27 cellular contexts compared by ENCODE assay signal in the genomic region with DNA sequence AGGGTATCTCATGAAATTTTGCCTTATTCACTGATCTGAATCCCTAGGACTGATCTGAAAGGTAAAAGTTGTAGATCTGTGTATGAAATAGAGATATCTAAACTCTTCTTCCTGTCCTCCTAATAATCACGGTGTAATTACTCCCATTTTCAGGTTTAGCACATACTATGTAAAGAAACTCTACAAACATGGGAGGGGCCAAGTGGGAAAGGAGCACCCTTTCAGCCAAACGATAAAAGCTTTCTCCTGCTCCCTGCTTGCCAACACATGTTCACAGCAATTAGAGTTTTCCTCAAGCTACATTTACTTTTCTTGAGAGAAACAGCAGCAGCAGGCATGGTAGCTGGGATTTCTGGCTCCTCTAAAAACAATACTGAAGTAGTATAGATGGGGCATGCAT.
DNase-seq lines count a peak whose midpoint lies in the region; ATAC-seq and TF ChIP-seq lines count a peak whose summit lies in the region.
"Had no signal": no experiment of that assay in that cellular context is flagged by ENCODE, and none has a peak within 500 bp of the region (broad histone marks: within the 10 kb centered on the region; RNA-seq: fewer than 3 reads in every experiment).

No MANE protein-coding gene starts in this region.

- POLR2A ChIA-PET in WTC11 (lab: Charles Lee): no interaction called here

- peaks cover 0 to 79% (median 10%) of the 10 kb centered on the region in 3 donors for H3K36me3 ChIP-seq in esophagus squamous epithelium
- peaks cover 36% of the 10 kb centered on the region for H3K36me3 ChIP-seq in osteoblast (ENCODE audit: insufficient read depth, low read length)
- H3K36me3 ChIP-seq: uterus had no signal

- WGBS in esophagus squamous epithelium, 2 donors: 28 to 37% methylated on average over 2 of the region's 2 CpGs

- no peaks in the 10 kb centered on the region for H3K4me1 Mint-ChIP-seq in activated naive CD8-positive, alpha-beta T cell treated with anti-CD3 and anti-CD28 coated beads for 36 hours
- H3K4me1 Mint-ChIP-seq in activated naive CD8-positive, alpha-beta T cell treated with anti-CD3 and anti-CD28 coated beads, Interleukin-2, amount 50 U/mL, for 24 hours: no peaks in the 10 kb centered on the region
- H3K4me1 Mint-ChIP-seq in WTC11: no peaks in the 10 kb centered on the region
- H3K4me1 Mint-ChIP-seq: activated B cell treated with CpG ODN at 0.5 μM for 24 hours; CD4-positive, alpha-beta memory T cell; H9; stimulated activated naive CD8-positive, alpha-beta T cell treated with anti-CD3 and anti-CD28 coated beads, Interleukin-15, amount 100 ng/mL, for 72 hours had no signal

- H3K4me3 ChIP-seq in esophagus squamous epithelium (no peak overlapping the region), osteoblast (ENCODE audit: insufficient read depth, low read length) (no peak overlapping the region)
- H3K4me3 ChIP-seq: adrenal gland, GM12878, uterus had no signal

- CTCF ChIA-PET in WTC11 (lab: Charles Lee): interaction anchor here (0.9 to 2.5 kb wide), 4 partner anchors 13 to 131 kb away, joined by 3 to 12 read pairs (median 6); partner anchors contain the start of gene VPS18

- H2AFZ ChIP-seq in osteoblast (ENCODE audit: low read length): no peak overlapping the region
- H2AFZ ChIP-seq: parathyroid adenoma had no signal

- peaks cover 12% of the 10 kb centered on the region for H3K79me2 ChIP-seq in osteoblast (ENCODE audit: insufficient read depth, low read length)

- H3K4me2 ChIP-seq in osteoblast (ENCODE audit: insufficient read depth, low read length): no peak overlapping the region

- no peaks in the 10 kb centered on the region for H3K27me3 Mint-ChIP-seq in activated naive CD8-positive, alpha-beta T cell treated with anti-CD3 and anti-CD28 coated beads for 36 hours
- no peaks in the 10 kb centered on the region for H3K27me3 Mint-ChIP-seq in activated naive CD8-positive, alpha-beta T cell treated with anti-CD3 and anti-CD28 coated beads, Interleukin-2, amount 50 U/mL, for 24 hours
- no peaks in the 10 kb centered on the region for H3K27me3 Mint-ChIP-seq in WTC11 (ENCODE audit: low read depth)
- H3K27me3 Mint-ChIP-seq: activated B cell treated with CpG ODN at 0.5 μM for 24 hours; CD4-positive, alpha-beta memory T cell; stimulated activated naive CD8-positive, alpha-beta T cell treated with anti-CD3 and anti-CD28 coated beads, Interleukin-15, amount 100 ng/mL, for 72 hours; T-helper 17 cell had no signal

- H4K20me1 ChIP-seq in osteoblast (ENCODE audit: insufficient read depth, low read length): no peaks in the 10 kb centered on the region

- TF ChIP-seq CTCF in esophagus squamous epithelium (IDR thresholded peaks at IDR 0.05): no peak
- TF ChIP-seq CTCF in osteoblast (IDR thresholded peaks at IDR 0.05; ENCODE audit: extremely low read depth, low read depth, low read length): no peak
- no peak for TF ChIP-seq CTCF in WTC11 (IDR thresholded peaks at IDR 0.05)

- TF ChIP-seq POLR2A in esophagus squamous epithelium (IDR thresholded peaks at IDR 0.05): no peak

- no peaks in the 10 kb centered on the region for H3K27me3 ChIP-seq in esophagus squamous epithelium
- no peaks in the 10 kb centered on the region for H3K27me3 ChIP-seq in osteoblast (ENCODE audit: insufficient read depth, low read length)
- H3K27me3 ChIP-seq: adrenal gland, uterus had no signal

- ATAC-seq in activated naive CD8-positive, alpha-beta T cell treated with anti-CD3 and anti-CD28 coated beads, Interleukin-2, amount 50 U/mL, for 24 hours: no peak
- ATAC-seq in WTC11: no peak
- no peak for ATAC-seq in HG02973 (IDR thresholded peaks at IDR 0.05; ENCODE audit: unreplicated experiment)
- ATAC-seq: esophagus mucosa; GM12878; left lobe of liver; PC-3; stimulated activated naive CD8-positive, alpha-beta T cell treated with anti-CD3 and anti-CD28 coated beads, Interleukin-15, amount 100 ng/mL, for 72 hours; T-helper 17 cell had no signal

- peak overlapping the region in 3 of 4 donors; percentile 19 to 56 (median 45) for H3K27ac ChIP-seq in esophagus squamous epithelium
- H3K27ac ChIP-seq in osteoblast (ENCODE audit: low read depth, low read length): peak overlapping the region; percentile 45
- H3K27ac ChIP-seq: parathyroid adenoma had no signal

- in situ Hi-C loops in ACHN (cut with HindIII; ENCODE audit: low pct_ligation_motif_present, low pct_unique_long_range_greater_than_20kb, low sequenced_read_pairs): no loop called here

- peaks cover 13% of the 10 kb centered on the region for H3K36me3 Mint-ChIP-seq in activated naive CD8-positive, alpha-beta T cell treated with anti-CD3 and anti-CD28 coated beads for 36 hours
- peaks cover 42% of the 10 kb centered on the region for H3K36me3 Mint-ChIP-seq in activated naive CD8-positive, alpha-beta T cell treated with anti-CD3 and anti-CD28 coated beads, Interleukin-2, amount 50 U/mL, for 24 hours (ENCODE audit: low read depth)
- H3K36me3 Mint-ChIP-seq in WTC11: peaks cover 35% of the 10 kb centered on the region

- H3K4me1 ChIP-seq in esophagus squamous epithelium: peaks cover 0 to 17% (median 2%) of the 10 kb centered on the region in 3 donors
- peaks cover 25% of the 10 kb centered on the region for H3K4me1 ChIP-seq in osteoblast (ENCODE audit: insufficient read depth, low read length)
- H3K4me1 ChIP-seq: uterus had no signal

- DNase-seq in activated naive CD8-positive, alpha-beta T cell treated with anti-CD3 and anti-CD28 coated beads for 36 hours: no peak
- DNase-seq in activated naive CD8-positive, alpha-beta T cell treated with anti-CD3 and anti-CD28 coated beads, Interleukin-2, amount 50 U/mL, for 24 hours: no peak
- DNase-seq in esophagus squamous epithelium (lab: John Stamatoyannopoulos, UW) (no peak), osteoblast (ENCODE audit: insufficient read length, low spot score, missing footprints) (no peak), ACHN (no peak), WTC11 (ENCODE audit: low spot score) (no peak), NCI-H345 (lab: John Stamatoyannopoulos, UW) (no peak)
- DNase-seq: activated B cell treated with CpG ODN at 0.5 μM for 24 hours; activated CD8-positive, alpha-beta memory T cell treated with anti-CD3 and anti-CD28 coated beads for 24 hours; caudate nucleus; CD4-positive, alpha-beta memory T cell; DMS153; H9; NCI-H2107; NCI-H748 treated with DMSO at 0.1 percent for 48 hours; PC-3; SIG-M5; stimulated activated naive CD8-positive, alpha-beta T cell treated with anti-CD3 and anti-CD28 coated beads, Interleukin-15, amount 100 ng/mL, for 72 hours; T-helper 17 cell; uterus had no signal

- H3K27ac Mint-ChIP-seq in activated naive CD8-positive, alpha-beta T cell treated with anti-CD3 and anti-CD28 coated beads for 36 hours: peak overlapping the region; percentile 19
- no peak overlapping the region for H3K27ac Mint-ChIP-seq in activated naive CD8-positive, alpha-beta T cell treated with anti-CD3 and anti-CD28 coated beads, Interleukin-2, amount 50 U/mL, for 24 hours
- H3K27ac Mint-ChIP-seq in WTC11: no peak overlapping the region
- H3K27ac Mint-ChIP-seq: activated B cell treated with CpG ODN at 0.5 μM for 24 hours; activated T-helper 2 cell treated with anti-CD3 and anti-CD28 coated beads, Interferon-gamma antibody, Interleukin-2, Interleukin-4, amounts not matched to agents 10 μg/mL and 5 μg/mL and 100 μg/mL, durations not matched to agents 14 hours and 24 hours and 36 hours; T-helper 17 cell had no signal

- intact Hi-C loops in esophagus squamous epithelium (cut with DNase I): no loop called here

- no peak overlapping the region for H3K4me3 Mint-ChIP-seq in activated naive CD8-positive, alpha-beta T cell treated with anti-CD3 and anti-CD28 coated beads for 36 hours
- no peak overlapping the region for H3K4me3 Mint-ChIP-seq in activated naive CD8-positive, alpha-beta T cell treated with anti-CD3 and anti-CD28 coated beads, Interleukin-2, amount 50 U/mL, for 24 hours
- no peak overlapping the region for H3K4me3 Mint-ChIP-seq in WTC11
- H3K4me3 Mint-ChIP-seq: activated B cell treated with CpG ODN at 0.5 μM for 24 hours; CD4-positive, alpha-beta memory T cell; H9; stimulated activated naive CD8-positive, alpha-beta T cell treated with anti-CD3 and anti-CD28 coated beads, Interleukin-15, amount 100 ng/mL, for 72 hours; T-helper 17 cell had no signal

- H3K9me3 ChIP-seq in esophagus squamous epithelium (no peaks in the 10 kb centered on the region), osteoblast (ENCODE audit: low read depth, low read length) (no peaks in the 10 kb centered on the region)
- H3K9me3 ChIP-seq: adrenal gland, uterus had no signal

- no peaks in the 10 kb centered on the region for H3K9me3 Mint-ChIP-seq in activated naive CD8-positive, alpha-beta T cell treated with anti-CD3 and anti-CD28 coated beads for 36 hours
- no peaks in the 10 kb centered on the region for H3K9me3 Mint-ChIP-seq in activated naive CD8-positive, alpha-beta T cell treated with anti-CD3 and anti-CD28 coated beads, Interleukin-2, amount 50 U/mL, for 24 hours
- H3K9me3 Mint-ChIP-seq in WTC11: no peaks in the 10 kb centered on the region
- H3K9me3 Mint-ChIP-seq: activated B cell treated with CpG ODN at 0.5 μM for 24 hours; activated T-helper 2 cell treated with anti-CD3 and anti-CD28 coated beads, Interferon-gamma antibody, Interleukin-2, Interleukin-4, amounts not matched to agents 10 μg/mL and 5 μg/mL and 100 μg/mL, durations not matched to agents 14 hours and 24 hours and 36 hours; CD4-positive, alpha-beta memory T cell; H9; stimulated activated naive CD8-positive, alpha-beta T cell treated with anti-CD3 and anti-CD28 coated beads, Interleukin-15, amount 100 ng/mL, for 72 hours had no signal

TF ChIP-seq in WTC11, 78 proteins besides CTCF, POLR2A, EP300 and RAD21 (continues in another document):
- TF ChIP-seq ATF1 (CRISPR knock-in tag; IDR thresholded peaks at IDR 0.05) (no peak), E2F1 (CRISPR knock-in tag; IDR thresholded peaks at IDR 0.05) (no peak)
- TF ChIP-seq, protein P1, sequence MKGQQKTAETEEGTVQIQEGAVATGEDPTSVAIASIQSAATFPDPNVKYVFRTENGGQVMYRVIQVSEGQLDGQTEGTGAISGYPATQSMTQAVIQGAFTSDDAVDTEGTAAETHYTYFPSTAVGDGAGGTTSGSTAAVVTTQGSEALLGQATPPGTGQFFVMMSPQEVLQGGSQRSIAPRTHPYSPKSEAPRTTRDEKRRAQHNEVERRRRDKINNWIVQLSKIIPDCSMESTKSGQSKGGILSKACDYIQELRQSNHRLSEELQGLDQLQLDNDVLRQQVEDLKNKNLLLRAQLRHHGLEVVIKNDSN (CRISPR knock-in tag; IDR thresholded peaks at IDR 0.05): no peak
